In the genomic region with DNA sequence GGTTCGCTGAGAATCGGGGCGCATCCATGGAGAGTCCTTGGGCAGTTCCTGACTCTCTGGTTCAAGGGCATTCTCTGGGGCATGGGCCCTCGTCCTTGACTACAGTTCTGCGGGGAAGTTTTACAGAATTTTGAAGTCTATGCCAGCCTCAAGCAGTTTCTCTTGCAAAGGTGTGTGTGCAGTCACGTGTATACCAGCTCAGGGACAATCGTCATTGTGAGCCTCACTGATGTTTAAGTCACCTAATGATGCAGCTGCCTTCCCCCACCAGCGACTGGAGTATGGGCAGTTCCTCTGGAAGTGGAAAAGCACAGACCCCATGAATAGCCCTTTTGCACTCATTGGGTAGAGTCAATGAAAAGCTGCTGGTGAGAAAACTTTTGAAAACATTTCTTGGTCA, we compare ENCODE assay signal across 1 cellular context.
TF ChIP-seq lines count a peak whose summit lies in the region.

No MANE protein-coding gene starts in this region.

TF ChIP-seq in H1, 55 proteins besides CTCF, POLR2A, EP300 and RAD21 (continued from another document):
- TF ChIP-seq, protein P1, sequence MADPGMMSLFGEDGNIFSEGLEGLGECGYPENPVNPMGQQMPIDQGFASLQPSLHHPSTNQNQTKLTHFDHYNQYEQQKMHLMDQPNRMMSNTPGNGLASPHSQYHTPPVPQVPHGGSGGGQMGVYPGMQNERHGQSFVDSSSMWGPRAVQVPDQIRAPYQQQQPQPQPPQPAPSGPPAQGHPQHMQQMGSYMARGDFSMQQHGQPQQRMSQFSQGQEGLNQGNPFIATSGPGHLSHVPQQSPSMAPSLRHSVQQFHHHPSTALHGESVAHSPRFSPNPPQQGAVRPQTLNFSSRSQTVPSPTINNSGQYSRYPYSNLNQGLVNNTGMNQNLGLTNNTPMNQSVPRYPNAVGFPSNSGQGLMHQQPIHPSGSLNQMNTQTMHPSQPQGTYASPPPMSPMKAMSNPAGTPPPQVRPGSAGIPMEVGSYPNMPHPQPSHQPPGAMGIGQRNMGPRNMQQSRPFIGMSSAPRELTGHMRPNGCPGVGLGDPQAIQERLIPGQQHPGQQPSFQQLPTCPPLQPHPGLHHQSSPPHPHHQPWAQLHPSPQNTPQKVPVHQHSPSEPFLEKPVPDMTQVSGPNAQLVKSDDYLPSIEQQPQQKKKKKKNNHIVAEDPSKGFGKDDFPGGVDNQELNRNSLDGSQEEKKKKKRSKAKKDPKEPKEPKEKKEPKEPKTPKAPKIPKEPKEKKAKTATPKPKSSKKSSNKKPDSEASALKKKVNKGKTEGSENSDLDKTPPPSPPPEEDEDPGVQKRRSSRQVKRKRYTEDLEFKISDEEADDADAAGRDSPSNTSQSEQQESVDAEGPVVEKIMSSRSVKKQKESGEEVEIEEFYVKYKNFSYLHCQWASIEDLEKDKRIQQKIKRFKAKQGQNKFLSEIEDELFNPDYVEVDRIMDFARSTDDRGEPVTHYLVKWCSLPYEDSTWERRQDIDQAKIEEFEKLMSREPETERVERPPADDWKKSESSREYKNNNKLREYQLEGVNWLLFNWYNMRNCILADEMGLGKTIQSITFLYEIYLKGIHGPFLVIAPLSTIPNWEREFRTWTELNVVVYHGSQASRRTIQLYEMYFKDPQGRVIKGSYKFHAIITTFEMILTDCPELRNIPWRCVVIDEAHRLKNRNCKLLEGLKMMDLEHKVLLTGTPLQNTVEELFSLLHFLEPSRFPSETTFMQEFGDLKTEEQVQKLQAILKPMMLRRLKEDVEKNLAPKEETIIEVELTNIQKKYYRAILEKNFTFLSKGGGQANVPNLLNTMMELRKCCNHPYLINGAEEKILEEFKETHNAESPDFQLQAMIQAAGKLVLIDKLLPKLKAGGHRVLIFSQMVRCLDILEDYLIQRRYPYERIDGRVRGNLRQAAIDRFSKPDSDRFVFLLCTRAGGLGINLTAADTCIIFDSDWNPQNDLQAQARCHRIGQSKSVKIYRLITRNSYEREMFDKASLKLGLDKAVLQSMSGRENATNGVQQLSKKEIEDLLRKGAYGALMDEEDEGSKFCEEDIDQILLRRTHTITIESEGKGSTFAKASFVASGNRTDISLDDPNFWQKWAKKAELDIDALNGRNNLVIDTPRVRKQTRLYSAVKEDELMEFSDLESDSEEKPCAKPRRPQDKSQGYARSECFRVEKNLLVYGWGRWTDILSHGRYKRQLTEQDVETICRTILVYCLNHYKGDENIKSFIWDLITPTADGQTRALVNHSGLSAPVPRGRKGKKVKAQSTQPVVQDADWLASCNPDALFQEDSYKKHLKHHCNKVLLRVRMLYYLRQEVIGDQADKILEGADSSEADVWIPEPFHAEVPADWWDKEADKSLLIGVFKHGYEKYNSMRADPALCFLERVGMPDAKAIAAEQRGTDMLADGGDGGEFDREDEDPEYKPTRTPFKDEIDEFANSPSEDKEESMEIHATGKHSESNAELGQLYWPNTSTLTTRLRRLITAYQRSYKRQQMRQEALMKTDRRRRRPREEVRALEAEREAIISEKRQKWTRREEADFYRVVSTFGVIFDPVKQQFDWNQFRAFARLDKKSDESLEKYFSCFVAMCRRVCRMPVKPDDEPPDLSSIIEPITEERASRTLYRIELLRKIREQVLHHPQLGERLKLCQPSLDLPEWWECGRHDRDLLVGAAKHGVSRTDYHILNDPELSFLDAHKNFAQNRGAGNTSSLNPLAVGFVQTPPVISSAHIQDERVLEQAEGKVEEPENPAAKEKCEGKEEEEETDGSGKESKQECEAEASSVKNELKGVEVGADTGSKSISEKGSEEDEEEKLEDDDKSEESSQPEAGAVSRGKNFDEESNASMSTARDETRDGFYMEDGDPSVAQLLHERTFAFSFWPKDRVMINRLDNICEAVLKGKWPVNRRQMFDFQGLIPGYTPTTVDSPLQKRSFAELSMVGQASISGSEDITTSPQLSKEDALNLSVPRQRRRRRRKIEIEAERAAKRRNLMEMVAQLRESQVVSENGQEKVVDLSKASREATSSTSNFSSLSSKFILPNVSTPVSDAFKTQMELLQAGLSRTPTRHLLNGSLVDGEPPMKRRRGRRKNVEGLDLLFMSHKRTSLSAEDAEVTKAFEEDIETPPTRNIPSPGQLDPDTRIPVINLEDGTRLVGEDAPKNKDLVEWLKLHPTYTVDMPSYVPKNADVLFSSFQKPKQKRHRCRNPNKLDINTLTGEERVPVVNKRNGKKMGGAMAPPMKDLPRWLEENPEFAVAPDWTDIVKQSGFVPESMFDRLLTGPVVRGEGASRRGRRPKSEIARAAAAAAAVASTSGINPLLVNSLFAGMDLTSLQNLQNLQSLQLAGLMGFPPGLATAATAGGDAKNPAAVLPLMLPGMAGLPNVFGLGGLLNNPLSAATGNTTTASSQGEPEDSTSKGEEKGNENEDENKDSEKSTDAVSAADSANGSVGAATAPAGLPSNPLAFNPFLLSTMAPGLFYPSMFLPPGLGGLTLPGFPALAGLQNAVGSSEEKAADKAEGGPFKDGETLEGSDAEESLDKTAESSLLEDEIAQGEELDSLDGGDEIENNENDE (IDR thresholded peaks at IDR 0.05; ENCODE audit: insufficient replicate concordance, low read length) = no peak
